In the genomic region with DNA sequence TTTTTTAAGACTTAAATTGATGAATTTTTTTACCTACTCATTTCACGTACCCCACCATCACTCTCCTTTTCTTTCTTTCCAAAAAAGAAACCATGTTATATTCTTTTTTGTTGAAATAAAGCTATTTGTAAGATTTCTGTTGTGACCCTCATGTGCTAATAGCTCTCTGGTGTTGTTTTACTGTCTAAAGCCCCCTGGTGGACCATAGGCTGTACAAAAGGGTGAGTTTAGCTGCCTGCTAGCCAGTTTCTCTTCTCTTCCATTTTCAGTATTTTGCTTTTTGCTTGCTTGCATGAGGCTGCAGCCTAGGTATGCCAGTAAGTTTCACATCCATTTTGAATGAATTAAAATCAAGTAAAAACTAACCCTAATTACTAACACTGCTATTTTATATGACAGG, we compare ENCODE assay signal across 2 cellular contexts.
TF ChIP-seq lines count a peak whose summit lies in the region.

No MANE protein-coding gene starts in this region.

TF ChIP-seq in IMR-90, 13 proteins besides CTCF, POLR2A, EP300 and RAD21:
- no peak for TF ChIP-seq NFE2L2 (IDR thresholded peaks at IDR 0.05; ENCODE audit: low read depth, low read length)

TF ChIP-seq in WTC11, 78 proteins besides CTCF, POLR2A, EP300 and RAD21:
- TF ChIP-seq OVOL2 (CRISPR knock-in tag; IDR thresholded peaks at IDR 0.05; ENCODE audit: borderline replicate concordance) (no peak), SMAD4 (CRISPR knock-in tag; IDR thresholded peaks at IDR 0.05) (no peak), ETV6 (CRISPR knock-in tag; IDR thresholded peaks at IDR 0.05) (no peak), ZNF232 (CRISPR knock-in tag; IDR thresholded peaks at IDR 0.05) (no peak), ESRRA (CRISPR knock-in tag; IDR thresholded peaks at IDR 0.05; ENCODE audit: borderline replicate concordance) (no peak), ELF4 (CRISPR knock-in tag; IDR thresholded peaks at IDR 0.05; ENCODE audit: low read depth) (no peak), TCF7 (CRISPR knock-in tag; IDR thresholded peaks at IDR 0.05; ENCODE audit: low read depth) (no peak), SOX15 (CRISPR knock-in tag; IDR thresholded peaks at IDR 0.05) (no peak), ZNF317 (CRISPR knock-in tag; IDR thresholded peaks at IDR 0.05; ENCODE audit: borderline replicate concordance, low read depth) (no peak), MYBL2 (CRISPR knock-in tag; IDR thresholded peaks at IDR 0.05) (no peak), GRHL2 (CRISPR knock-in tag; IDR thresholded peaks at IDR 0.05; ENCODE audit: insufficient replicate concordance, severe bottlenecking) (no peak)
- TF ChIP-seq, protein P1, sequence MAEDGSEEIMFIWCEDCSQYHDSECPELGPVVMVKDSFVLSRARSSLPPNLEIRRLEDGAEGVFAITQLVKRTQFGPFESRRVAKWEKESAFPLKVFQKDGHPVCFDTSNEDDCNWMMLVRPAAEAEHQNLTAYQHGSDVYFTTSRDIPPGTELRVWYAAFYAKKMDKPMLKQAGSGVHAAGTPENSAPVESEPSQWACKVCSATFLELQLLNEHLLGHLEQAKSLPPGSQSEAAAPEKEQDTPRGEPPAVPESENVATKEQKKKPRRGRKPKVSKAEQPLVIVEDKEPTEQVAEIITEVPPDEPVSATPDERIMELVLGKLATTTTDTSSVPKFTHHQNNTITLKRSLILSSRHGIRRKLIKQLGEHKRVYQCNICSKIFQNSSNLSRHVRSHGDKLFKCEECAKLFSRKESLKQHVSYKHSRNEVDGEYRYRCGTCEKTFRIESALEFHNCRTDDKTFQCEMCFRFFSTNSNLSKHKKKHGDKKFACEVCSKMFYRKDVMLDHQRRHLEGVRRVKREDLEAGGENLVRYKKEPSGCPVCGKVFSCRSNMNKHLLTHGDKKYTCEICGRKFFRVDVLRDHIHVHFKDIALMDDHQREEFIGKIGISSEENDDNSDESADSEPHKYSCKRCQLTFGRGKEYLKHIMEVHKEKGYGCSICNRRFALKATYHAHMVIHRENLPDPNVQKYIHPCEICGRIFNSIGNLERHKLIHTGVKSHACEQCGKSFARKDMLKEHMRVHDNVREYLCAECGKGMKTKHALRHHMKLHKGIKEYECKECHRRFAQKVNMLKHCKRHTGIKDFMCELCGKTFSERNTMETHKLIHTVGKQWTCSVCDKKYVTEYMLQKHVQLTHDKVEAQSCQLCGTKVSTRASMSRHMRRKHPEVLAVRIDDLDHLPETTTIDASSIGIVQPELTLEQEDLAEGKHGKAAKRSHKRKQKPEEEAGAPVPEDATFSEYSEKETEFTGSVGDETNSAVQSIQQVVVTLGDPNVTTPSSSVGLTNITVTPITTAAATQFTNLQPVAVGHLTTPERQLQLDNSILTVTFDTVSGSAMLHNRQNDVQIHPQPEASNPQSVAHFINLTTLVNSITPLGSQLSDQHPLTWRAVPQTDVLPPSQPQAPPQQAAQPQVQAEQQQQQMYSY (CRISPR knock-in tag; IDR thresholded peaks at IDR 0.05) = no peak
- TF ChIP-seq, protein P2, sequence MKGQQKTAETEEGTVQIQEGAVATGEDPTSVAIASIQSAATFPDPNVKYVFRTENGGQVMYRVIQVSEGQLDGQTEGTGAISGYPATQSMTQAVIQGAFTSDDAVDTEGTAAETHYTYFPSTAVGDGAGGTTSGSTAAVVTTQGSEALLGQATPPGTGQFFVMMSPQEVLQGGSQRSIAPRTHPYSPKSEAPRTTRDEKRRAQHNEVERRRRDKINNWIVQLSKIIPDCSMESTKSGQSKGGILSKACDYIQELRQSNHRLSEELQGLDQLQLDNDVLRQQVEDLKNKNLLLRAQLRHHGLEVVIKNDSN (CRISPR knock-in tag; IDR thresholded peaks at IDR 0.05) = no peak
- TF ChIP-seq, protein P3, sequence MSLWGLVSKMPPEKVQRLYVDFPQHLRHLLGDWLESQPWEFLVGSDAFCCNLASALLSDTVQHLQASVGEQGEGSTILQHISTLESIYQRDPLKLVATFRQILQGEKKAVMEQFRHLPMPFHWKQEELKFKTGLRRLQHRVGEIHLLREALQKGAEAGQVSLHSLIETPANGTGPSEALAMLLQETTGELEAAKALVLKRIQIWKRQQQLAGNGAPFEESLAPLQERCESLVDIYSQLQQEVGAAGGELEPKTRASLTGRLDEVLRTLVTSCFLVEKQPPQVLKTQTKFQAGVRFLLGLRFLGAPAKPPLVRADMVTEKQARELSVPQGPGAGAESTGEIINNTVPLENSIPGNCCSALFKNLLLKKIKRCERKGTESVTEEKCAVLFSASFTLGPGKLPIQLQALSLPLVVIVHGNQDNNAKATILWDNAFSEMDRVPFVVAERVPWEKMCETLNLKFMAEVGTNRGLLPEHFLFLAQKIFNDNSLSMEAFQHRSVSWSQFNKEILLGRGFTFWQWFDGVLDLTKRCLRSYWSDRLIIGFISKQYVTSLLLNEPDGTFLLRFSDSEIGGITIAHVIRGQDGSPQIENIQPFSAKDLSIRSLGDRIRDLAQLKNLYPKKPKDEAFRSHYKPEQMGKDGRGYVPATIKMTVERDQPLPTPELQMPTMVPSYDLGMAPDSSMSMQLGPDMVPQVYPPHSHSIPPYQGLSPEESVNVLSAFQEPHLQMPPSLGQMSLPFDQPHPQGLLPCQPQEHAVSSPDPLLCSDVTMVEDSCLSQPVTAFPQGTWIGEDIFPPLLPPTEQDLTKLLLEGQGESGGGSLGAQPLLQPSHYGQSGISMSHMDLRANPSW (CRISPR knock-in tag; conservative IDR thresholded peaks at IDR 0.05; ENCODE audit: low read depth) = no peak
- TF ChIP-seq, protein P4, sequence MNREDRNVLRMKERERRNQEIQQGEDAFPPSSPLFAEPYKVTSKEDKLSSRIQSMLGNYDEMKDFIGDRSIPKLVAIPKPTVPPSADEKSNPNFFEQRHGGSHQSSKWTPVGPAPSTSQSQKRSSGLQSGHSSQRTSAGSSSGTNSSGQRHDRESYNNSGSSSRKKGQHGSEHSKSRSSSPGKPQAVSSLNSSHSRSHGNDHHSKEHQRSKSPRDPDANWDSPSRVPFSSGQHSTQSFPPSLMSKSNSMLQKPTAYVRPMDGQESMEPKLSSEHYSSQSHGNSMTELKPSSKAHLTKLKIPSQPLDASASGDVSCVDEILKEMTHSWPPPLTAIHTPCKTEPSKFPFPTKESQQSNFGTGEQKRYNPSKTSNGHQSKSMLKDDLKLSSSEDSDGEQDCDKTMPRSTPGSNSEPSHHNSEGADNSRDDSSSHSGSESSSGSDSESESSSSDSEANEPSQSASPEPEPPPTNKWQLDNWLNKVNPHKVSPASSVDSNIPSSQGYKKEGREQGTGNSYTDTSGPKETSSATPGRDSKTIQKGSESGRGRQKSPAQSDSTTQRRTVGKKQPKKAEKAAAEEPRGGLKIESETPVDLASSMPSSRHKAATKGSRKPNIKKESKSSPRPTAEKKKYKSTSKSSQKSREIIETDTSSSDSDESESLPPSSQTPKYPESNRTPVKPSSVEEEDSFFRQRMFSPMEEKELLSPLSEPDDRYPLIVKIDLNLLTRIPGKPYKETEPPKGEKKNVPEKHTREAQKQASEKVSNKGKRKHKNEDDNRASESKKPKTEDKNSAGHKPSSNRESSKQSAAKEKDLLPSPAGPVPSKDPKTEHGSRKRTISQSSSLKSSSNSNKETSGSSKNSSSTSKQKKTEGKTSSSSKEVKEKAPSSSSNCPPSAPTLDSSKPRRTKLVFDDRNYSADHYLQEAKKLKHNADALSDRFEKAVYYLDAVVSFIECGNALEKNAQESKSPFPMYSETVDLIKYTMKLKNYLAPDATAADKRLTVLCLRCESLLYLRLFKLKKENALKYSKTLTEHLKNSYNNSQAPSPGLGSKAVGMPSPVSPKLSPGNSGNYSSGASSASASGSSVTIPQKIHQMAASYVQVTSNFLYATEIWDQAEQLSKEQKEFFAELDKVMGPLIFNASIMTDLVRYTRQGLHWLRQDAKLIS (CRISPR knock-in tag; IDR thresholded peaks at IDR 0.05; ENCODE audit: borderline replicate concordance) = no peak
- TF ChIP-seq, protein P5, sequence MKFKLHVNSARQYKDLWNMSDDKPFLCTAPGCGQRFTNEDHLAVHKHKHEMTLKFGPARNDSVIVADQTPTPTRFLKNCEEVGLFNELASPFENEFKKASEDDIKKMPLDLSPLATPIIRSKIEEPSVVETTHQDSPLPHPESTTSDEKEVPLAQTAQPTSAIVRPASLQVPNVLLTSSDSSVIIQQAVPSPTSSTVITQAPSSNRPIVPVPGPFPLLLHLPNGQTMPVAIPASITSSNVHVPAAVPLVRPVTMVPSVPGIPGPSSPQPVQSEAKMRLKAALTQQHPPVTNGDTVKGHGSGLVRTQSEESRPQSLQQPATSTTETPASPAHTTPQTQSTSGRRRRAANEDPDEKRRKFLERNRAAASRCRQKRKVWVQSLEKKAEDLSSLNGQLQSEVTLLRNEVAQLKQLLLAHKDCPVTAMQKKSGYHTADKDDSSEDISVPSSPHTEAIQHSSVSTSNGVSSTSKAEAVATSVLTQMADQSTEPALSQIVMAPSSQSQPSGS (CRISPR knock-in tag; IDR thresholded peaks at IDR 0.05; ENCODE audit: borderline replicate concordance, low read depth) = no peak
- TF ChIP-seq, protein P6, sequence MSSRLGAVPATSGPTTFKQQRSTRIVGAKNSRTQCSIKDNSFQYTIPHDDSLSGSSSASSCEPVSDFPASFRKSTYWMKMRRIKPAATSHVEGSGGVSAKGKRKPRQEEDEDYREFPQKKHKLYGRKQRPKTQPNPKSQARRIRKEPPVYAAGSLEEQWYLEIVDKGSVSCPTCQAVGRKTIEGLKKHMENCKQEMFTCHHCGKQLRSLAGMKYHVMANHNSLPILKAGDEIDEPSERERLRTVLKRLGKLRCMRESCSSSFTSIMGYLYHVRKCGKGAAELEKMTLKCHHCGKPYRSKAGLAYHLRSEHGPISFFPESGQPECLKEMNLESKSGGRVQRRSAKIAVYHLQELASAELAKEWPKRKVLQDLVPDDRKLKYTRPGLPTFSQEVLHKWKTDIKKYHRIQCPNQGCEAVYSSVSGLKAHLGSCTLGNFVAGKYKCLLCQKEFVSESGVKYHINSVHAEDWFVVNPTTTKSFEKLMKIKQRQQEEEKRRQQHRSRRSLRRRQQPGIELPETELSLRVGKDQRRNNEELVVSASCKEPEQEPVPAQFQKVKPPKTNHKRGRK (CRISPR knock-in tag; IDR thresholded peaks at IDR 0.05; ENCODE audit: borderline replicate concordance) = no peak
- TF ChIP-seq, protein P7, sequence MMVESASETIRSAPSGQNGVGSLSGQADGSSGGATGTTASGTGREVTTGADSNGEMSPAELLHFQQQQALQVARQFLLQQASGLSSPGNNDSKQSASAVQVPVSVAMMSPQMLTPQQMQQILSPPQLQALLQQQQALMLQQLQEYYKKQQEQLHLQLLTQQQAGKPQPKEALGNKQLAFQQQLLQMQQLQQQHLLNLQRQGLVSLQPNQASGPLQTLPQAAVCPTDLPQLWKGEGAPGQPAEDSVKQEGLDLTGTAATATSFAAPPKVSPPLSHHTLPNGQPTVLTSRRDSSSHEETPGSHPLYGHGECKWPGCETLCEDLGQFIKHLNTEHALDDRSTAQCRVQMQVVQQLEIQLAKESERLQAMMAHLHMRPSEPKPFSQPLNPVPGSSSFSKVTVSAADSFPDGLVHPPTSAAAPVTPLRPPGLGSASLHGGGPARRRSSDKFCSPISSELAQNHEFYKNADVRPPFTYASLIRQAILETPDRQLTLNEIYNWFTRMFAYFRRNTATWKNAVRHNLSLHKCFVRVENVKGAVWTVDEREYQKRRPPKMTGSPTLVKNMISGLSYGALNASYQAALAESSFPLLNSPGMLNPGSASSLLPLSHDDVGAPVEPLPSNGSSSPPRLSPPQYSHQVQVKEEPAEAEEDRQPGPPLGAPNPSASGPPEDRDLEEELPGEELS (CRISPR knock-in tag; IDR thresholded peaks at IDR 0.05) = no peak
- TF ChIP-seq, protein P8, sequence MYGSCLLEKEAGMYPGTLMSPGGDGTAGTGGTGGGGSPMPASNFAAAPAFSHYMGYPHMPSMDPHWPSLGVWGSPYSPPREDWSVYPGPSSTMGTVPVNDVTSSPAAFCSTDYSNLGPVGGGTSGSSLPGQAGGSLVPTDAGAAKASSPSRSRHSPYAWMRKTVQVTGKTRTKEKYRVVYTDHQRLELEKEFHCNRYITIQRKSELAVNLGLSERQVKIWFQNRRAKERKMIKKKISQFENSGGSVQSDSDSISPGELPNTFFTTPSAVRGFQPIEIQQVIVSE (CRISPR knock-in tag; IDR thresholded peaks at IDR 0.05; ENCODE audit: borderline replicate concordance) = no peak
